In genomic region chr5:137888489-137888874, GRCh38 we compare ENCODE assay signal across 8 cellular contexts. TPM values are rescaled to one million over a fixed set of nuclear protein-coding genes. Genes with fewer than 3 reads are reported as not detected.
DNase-seq lines count a peak whose midpoint lies in the region; ATAC-seq lines count a peak whose summit lies in the region.

No MANE protein-coding gene starts in this region.

- H3K27ac ChIP-seq in ACC112 (ENCODE audit: low read depth, low read length) = no peak overlapping the region
- no peak overlapping the region for H3K27ac ChIP-seq in HUES64 (ENCODE audit: low read depth, low read length)
- peak overlapping the region; percentile 98 for H3K27ac ChIP-seq in caudate nucleus (ENCODE audit: low read depth, low read length)
- peak overlapping the region; percentile 87 for H3K27ac ChIP-seq in muscle layer of duodenum (ENCODE audit: low read length)

- DNase-seq in caudate nucleus (lab: John Stamatoyannopoulos, UW) (no peak), posterior vena cava (ENCODE audit: low spot score) (no peak), SW480 (ENCODE audit: low spot score) (no peak)

- H3K27me3 ChIP-seq in ACC112 (ENCODE audit: insufficient read depth, low read length) (no peaks in the 10 kb centered on the region), HUES64 (ENCODE audit: insufficient read depth, low read length) (no peaks in the 10 kb centered on the region), muscle layer of duodenum (ENCODE audit: low read depth, low read length) (no peaks in the 10 kb centered on the region)

- 87% methylated on average over 6 of the region's 6 CpGs for WGBS in HUES64

- H3K36me3 ChIP-seq in ACC112 (ENCODE audit: insufficient read depth, low read length) (no peaks in the 10 kb centered on the region), HUES64 (ENCODE audit: insufficient read depth, low read length) (no peaks in the 10 kb centered on the region), muscle layer of duodenum (ENCODE audit: control insufficient read depth in 1 of 2, insufficient read depth in 2 of 2, low read length in 2 of 2) (no peaks in the 10 kb centered on the region)

- intact Hi-C loops in posterior vena cava (cut with DNase I) = loop anchor here in 1 of 2 donors (10.0 kb wide), 1 partner anchor 54 kb away; no protein-coding TSS in a partner anchor

- H3K9ac ChIP-seq in HUES64 (ENCODE audit: low read depth, low read length) = peak overlapping the region; percentile 40

- no peaks in the 10 kb centered on the region for H3K79me2 ChIP-seq in ACC112 (ENCODE audit: control insufficient read depth, insufficient read depth, low read length, unreplicated experiment)

- ATAC-seq in HG03095 (IDR thresholded peaks at IDR 0.05; ENCODE audit: unreplicated experiment) = no peak
- ATAC-seq in GM18861 (IDR thresholded peaks at IDR 0.05; ENCODE audit: unreplicated experiment) = no peak

- peaks cover 9% of the 10 kb centered on the region for H3K4me1 ChIP-seq in ACC112 (ENCODE audit: control insufficient read depth, insufficient read depth, low read length, unreplicated experiment)
- H3K4me1 ChIP-seq in HUES64 (ENCODE audit: insufficient read depth, low read length) = peaks cover 16% of the 10 kb centered on the region
- H3K4me1 ChIP-seq in muscle layer of duodenum (ENCODE audit: control insufficient read depth in 1 of 2, insufficient read depth in 2 of 2, low read length in 2 of 2) = peaks cover 0 to 7% of the 10 kb centered on the region in 2 donors

- H3K9me3 ChIP-seq in HUES64 (ENCODE audit: insufficient read depth, low read depth, low read length) = no peaks in the 10 kb centered on the region
- no peaks in the 10 kb centered on the region for H3K9me3 ChIP-seq in muscle layer of duodenum (ENCODE audit: control insufficient read depth in 1 of 2, low read length in 2 of 2)

- H3K4me3 ChIP-seq in ACC112 (ENCODE audit: low read depth, low read length) (peak overlapping the region; percentile 70), HUES64 (ENCODE audit: low read length) (peak overlapping the region; percentile 55), muscle layer of duodenum (ENCODE audit: low read depth in 1 of 2, low read length in 2 of 2) (peak overlapping the region; percentile 69 to 77)

- H2AFZ ChIP-seq in ACC112 (ENCODE audit: low read length, unreplicated experiment) = peak overlapping the region; percentile 86

RNA-seq across cellular contexts. Expression of gene PKD2L2, which starts 0.8 kb away (rescaled TPM):
- polyA plus RNA-seq in HUES64 (2013, experiment 1 of 2) = not detected
- not detected for polyA plus RNA-seq in HUES64 (2013, experiment 2 of 2)
- total RNA-seq in posterior vena cava = under 1 TPM in 1 of 2 donors, not detected in 1; 0.29 TPM

RNA-seq across cellular contexts. Expression of gene MYOT, which starts 20.8 kb away (rescaled TPM):
- polyA plus RNA-seq in HUES64 (2013, experiment 1 of 2) = not detected
- polyA plus RNA-seq in HUES64 (2013, experiment 2 of 2) = not detected
- total RNA-seq in posterior vena cava = 10 to 100 TPM in 1 of 2 donors, 1 to 10 TPM in 1; 3.1 to 12.3 TPM

Comparison
In these comparisons a context has a peak if more than half of its experiments do, and no peak if none do; other contexts are left out.
1. H3K27ac ChIP-seq: peak in caudate nucleus (single experiment) and muscle layer of duodenum (single experiment); none in ACC112 (single experiment) and HUES64 (single experiment).
2. Peak in every context shown above with its lines, with median percentiles within 50 percentile points of each other: H3K4me3 ChIP-seq.